In genomic region chr16:11828696-11829095, GRCh38 we compare ENCODE assay signal across 25 cellular contexts. TPM values are rescaled to one million over a fixed set of nuclear protein-coding genes. Genes with fewer than 3 reads are reported as not detected.
DNase-seq lines count a peak whose midpoint lies in the region; FAIRE-seq and TF ChIP-seq lines count a peak whose summit lies in the region.
"Had no signal": no experiment of that assay in that cellular context is flagged by ENCODE, and none has a peak within 500 bp of the region (broad histone marks: within the 10 kb centered on the region; RNA-seq: fewer than 3 reads in every experiment).

No MANE protein-coding gene starts in this region.

- H3K18ac ChIP-seq in trophoblast cell (ENCODE audit: low read length), result no peak overlapping the region

- no peaks in the 10 kb centered on the region for H3K79me2 ChIP-seq in trophoblast cell (ENCODE audit: control insufficient read depth, insufficient read depth, low read length, poor library complexity)

- H2BK120ac ChIP-seq in trophoblast cell (ENCODE audit: insufficient read depth, low read length, poor library complexity), result no peak overlapping the region

- no peak overlapping the region for H4K8ac ChIP-seq in trophoblast cell (ENCODE audit: low read depth, low read length)

- H3K79me1 ChIP-seq in trophoblast cell (ENCODE audit: low read length), result peaks cover 10% of the 10 kb centered on the region

- no peak for FAIRE-seq in GM19239 (lab: Jason Lieb, UNC)
- FAIRE-seq: A549, G401.6, GM12891, GM18507 had no signal

- H3K4me1 ChIP-seq in trophoblast cell (ENCODE audit: control insufficient read depth in 1 of 2, insufficient read depth in 2 of 2, low read length in 2 of 2), result peaks cover 0 to 2% of the 10 kb centered on the region in 2 experiments
- H3K4me1 ChIP-seq: BE2C, BLaER1 had no signal

- H3K4ac ChIP-seq in trophoblast cell (ENCODE audit: low read depth, low read length), result no peak overlapping the region

- H4K91ac ChIP-seq in trophoblast cell (ENCODE audit: low read depth, low read length), result no peak overlapping the region

- no peaks in the 10 kb centered on the region for H3K36me3 ChIP-seq in trophoblast cell (ENCODE audit: control insufficient read depth in 1 of 2, insufficient read depth in 2 of 2, low read length in 2 of 2)
- H3K36me3 ChIP-seq: BE2C, BLaER1 had no signal

- H3K4me2 ChIP-seq in trophoblast cell (ENCODE audit: low read length), result peak overlapping the region; percentile 57
- H3K4me2 ChIP-seq: A549, BLaER1 had no signal

- DNase-seq in ELF-1 (ENCODE audit: low read depth, low spot score) (peak; percentile 18), NCI-H69 (lab: John Stamatoyannopoulos, UW) (peak; percentile 32), trophoblast cell (peak; percentile 86 to 96), GM13977 (ENCODE audit: low spot score) (no peak), activated T-cell treated with anti-CD3 and anti-CD28 coated beads for 4 hours (no peak), GM19239 (ENCODE audit: insufficient read length, low spot score) (no peak)
- DNase-seq: BE2C; C1 segment of cervical spinal cord; CD4-positive, alpha-beta memory T cell; CD4-positive, CD25-positive, alpha-beta regulatory T cell; CD8-positive, alpha-beta memory T cell; COR-L47; DMS 273 treated with DMSO at 0.1 percent for 48 hours; DMS153; DMS53; DMS79; DND-41; EL; GF-D8 had no signal

- H3K9ac ChIP-seq in trophoblast cell (ENCODE audit: low read length), result no peak overlapping the region
- H3K9ac ChIP-seq: BLaER1 had no signal

- no CpG with 5 or more reads among the region's 5 CpGs for WGBS in trophoblast cell (ENCODE audit: extremely low coverage, insufficient coverage, insufficient read length)

- H2BK5ac ChIP-seq in trophoblast cell (ENCODE audit: low read depth, low read length, poor library complexity), result no peak overlapping the region

- H3K9me3 ChIP-seq in trophoblast cell (ENCODE audit: insufficient read depth, low read depth, low read length), result no peaks in the 10 kb centered on the region
- H3K9me3 ChIP-seq: A549, BE2C, BLaER1 had no signal

- in situ Hi-C loops in GM13977 (cut with MboI; ENCODE audit: low pct_unique_long_range_greater_than_20kb, low sequenced_read_pairs, unreplicated experiment), result no loop called here

- no peak overlapping the region for H2BK12ac ChIP-seq in trophoblast cell (ENCODE audit: low read length)

- no peaks in the 10 kb centered on the region for H3K27me3 ChIP-seq in trophoblast cell (ENCODE audit: insufficient read depth, low read length)
- H3K27me3 ChIP-seq: BE2C, BLaER1 had no signal

- no peak overlapping the region for H3K27ac ChIP-seq in trophoblast cell (ENCODE audit: low read depth, low read length)
- H3K27ac ChIP-seq: 22Rv1, A549, BLaER1 had no signal

- H3K14ac ChIP-seq in trophoblast cell (ENCODE audit: low read length), result no peak overlapping the region

- H2AK5ac ChIP-seq in trophoblast cell (ENCODE audit: low read length), result no peak overlapping the region

- TF ChIP-seq CTCF in GM13977 (IDR thresholded peaks at IDR 0.05; ENCODE audit: extremely low read depth, insufficient read depth, missing control alignments), result no peak

- no peak overlapping the region for H2AFZ ChIP-seq in trophoblast cell (ENCODE audit: insufficient read depth, low read length, poor library complexity)

- H3K23ac ChIP-seq in trophoblast cell (ENCODE audit: low read length), result no peak overlapping the region

- no peak overlapping the region for H3K4me3 ChIP-seq in trophoblast cell (ENCODE audit: low read depth, low read length)
- H3K4me3 ChIP-seq: A549, BLaER1 had no signal

- H4K12ac ChIP-seq in trophoblast cell (ENCODE audit: low read depth, low read length), result no peak overlapping the region

RNA-seq across cellular contexts. Expression of gene RSL1D1, which starts 22.6 kb away (rescaled TPM):
- polyA plus RNA-seq in trophoblast cell (2013), result 246 and 254 TPM in 2 replicates

RNA-seq across cellular contexts. Expression of gene ZC3H7A, which starts 31.6 kb away (rescaled TPM):
- polyA plus RNA-seq in trophoblast cell (2013), result 37.2 and 37.3 TPM in 2 replicates

Comparison
In these comparisons a context has a peak if more than half of its experiments do, and no peak if none do; other contexts are left out.
1. DNase-seq: peak in ELF-1 (single experiment), NCI-H69 (single experiment) and trophoblast cell (2 of 2); none in GM13977 (single experiment), activated T-cell treated with anti-CD3 and anti-CD28 coated beads for 4 hours (single experiment) and GM19239 (single experiment).